Comparison of ENCODE assay signal across 22 cellular contexts in the genomic region with DNA sequence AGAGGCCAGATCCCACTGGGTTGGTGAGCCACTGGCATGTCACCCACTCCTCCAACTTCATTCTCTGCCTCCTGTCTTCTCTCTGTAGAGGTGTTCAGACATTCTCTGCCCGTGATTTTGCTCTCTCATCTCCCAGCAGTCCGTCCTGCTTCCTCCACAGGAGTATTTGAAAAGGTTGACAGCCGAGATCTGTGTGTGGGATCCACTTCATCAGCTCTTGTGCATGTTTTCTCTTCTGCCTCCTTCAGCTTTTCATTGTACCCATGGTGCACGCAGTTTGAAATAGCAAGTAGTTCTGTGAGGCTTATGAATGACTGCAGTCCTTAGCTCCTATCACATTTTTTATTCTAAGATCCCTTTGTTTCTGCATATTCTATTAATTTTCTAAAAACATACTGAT. TPM values are rescaled to one million over a fixed set of nuclear protein-coding genes. Genes with fewer than 3 reads are reported as not detected.
"Had no signal": no experiment of that assay in that cellular context is flagged by ENCODE, and none has a peak within 500 bp of the region (broad histone marks: within the 10 kb centered on the region; RNA-seq: fewer than 3 reads in every experiment).

No MANE protein-coding gene starts in this region.

- DNase-seq: activated CD4-positive, alpha-beta T cell treated with anti-CD3 and anti-CD28 coated beads for 48 hours; activated effector memory CD4-positive, alpha-beta T cell treated with Interleukin-2 at 50 U/mL for 16 hours; activated T-cell treated with anti-CD3 and anti-CD28 coated beads, Interleukin-2, amount 50 U/mL, for 48 hours; amniotic stem cell; cortex of kidney; immature natural killer cell; lower lobe of right lung; mesendoderm; naive B cell; retina; sigmoid colon; stimulated activated CD4-positive, alpha-beta T cell treated with anti-CD3 and anti-CD28 coated beads, Interleukin-15, amount 100 ng/mL, for 24 hours; stimulated activated CD4-positive, alpha-beta T cell treated with anti-CD3 and anti-CD28 coated beads, Interleukin-2, amount 100 ng/mL, for 48 hours; stimulated activated CD8-positive, alpha-beta memory T cell treated with anti-CD3 and anti-CD28 coated beads, Interleukin-4, amount 100 ng/mL, for 48 hours; stimulated activated naive CD8-positive, alpha-beta T cell treated with anti-CD3 and anti-CD28 coated beads, Interleukin-15, Interleukin-2, amounts not matched to agents 100 U/mL and 50 U/mL, for 24 hours; SW 1271; transverse colon had no signal

- H3K9ac ChIP-seq: neural progenitor cell had no signal

- H3K27me3 ChIP-seq: neural progenitor cell, sigmoid colon, transverse colon, vagina had no signal

- H3K4me3 ChIP-seq: lower lobe of right lung, neural progenitor cell, sigmoid colon, smooth muscle cell, transverse colon, vagina had no signal

- H3K27ac Mint-ChIP-seq: activated CD4-positive, alpha-beta memory T cell treated with anti-CD3 and anti-CD28 coated beads for 36 hours; immature natural killer cell; neural progenitor cell had no signal

- H3K27ac ChIP-seq: lower lobe of right lung, neural progenitor cell, sigmoid colon, transverse colon, vagina had no signal

- H3K4me1 Mint-ChIP-seq: neural progenitor cell had no signal

- H2AFZ ChIP-seq: neural progenitor cell had no signal

- H3K4me2 ChIP-seq: neural progenitor cell, smooth muscle cell had no signal

- H3K4me1 ChIP-seq: neural progenitor cell, sigmoid colon, transverse colon, vagina had no signal

- H3K27me3 Mint-ChIP-seq: activated CD4-positive, alpha-beta memory T cell treated with anti-CD3 and anti-CD28 coated beads for 36 hours; naive B cell had no signal

- H3K9me3 ChIP-seq: lower lobe of right lung, sigmoid colon, transverse colon, vagina had no signal

- H3K9me3 Mint-ChIP-seq: activated CD4-positive, alpha-beta memory T cell treated with anti-CD3 and anti-CD28 coated beads for 36 hours; activated naive CD4-positive, alpha-beta T cell treated with anti-CD3 and anti-CD28 coated beads, Interleukin-2, amount 50 U/mL, for 72 hours; immature natural killer cell; neural progenitor cell had no signal

- H3K4me3 Mint-ChIP-seq: activated CD4-positive, alpha-beta memory T cell treated with anti-CD3 and anti-CD28 coated beads for 36 hours; immature natural killer cell; neural progenitor cell had no signal

RNA-seq across cellular contexts. Expression of gene PTPN21, which starts 42.8 kb away (rescaled TPM):
- total RNA-seq: activated naive CD4-positive, alpha-beta T cell treated with anti-CD3 and anti-CD28 coated beads, Interleukin-2, amount 50 U/mL, for 72 hours had no signal
- polyA plus RNA-seq: immature natural killer cell had no signal
